In the genomic region with DNA sequence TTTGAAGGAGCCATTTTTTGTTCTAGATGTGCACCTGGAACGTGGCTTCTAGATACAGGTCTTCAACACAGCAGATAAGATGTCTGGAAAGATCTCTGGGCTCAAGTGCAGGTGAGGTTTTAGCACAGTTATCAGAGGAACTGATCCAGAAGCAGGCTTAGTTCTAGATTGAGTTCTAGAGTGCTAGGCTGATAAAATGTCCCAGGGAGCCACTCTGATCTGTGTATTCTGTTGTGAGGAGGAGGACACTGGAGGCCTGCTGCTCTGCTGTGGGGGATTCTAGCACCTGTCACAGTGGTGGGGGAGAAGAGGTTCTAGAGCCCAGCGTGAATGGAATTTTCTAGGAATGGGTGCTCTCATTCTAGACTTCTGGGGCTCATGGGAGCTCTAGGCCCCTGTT, we compare ENCODE assay signal across 34 cellular contexts. TPM values are rescaled to one million over a fixed set of nuclear protein-coding genes. Genes with fewer than 3 reads are reported as not detected.
"Had no signal": no experiment of that assay in that cellular context is flagged by ENCODE, and none has a peak within 500 bp of the region (broad histone marks: within the 10 kb centered on the region; RNA-seq: fewer than 3 reads in every experiment).

No MANE protein-coding gene starts in this region.

- ATAC-seq: effector memory CD8-positive, alpha-beta T cell; esophagus mucosa; gastrocnemius medialis; left cardiac atrium; left lung; lower lobe of right lung; mucosa of descending colon had no signal

- FAIRE-seq: endometrium, islet of Langerhans, keratinocyte had no signal

- DNase-seq: colonic mucosa; cortex of kidney; effector CD8-positive, alpha-beta T cell; effector memory CD8-positive, alpha-beta T cell; endodermal cell; erythroblast; esophagus squamous epithelium; foreskin fibroblast; foreskin melanocyte; gastrocnemius medialis; glutamatergic neuron; head of caudate nucleus; heart right ventricle; hippocampal formation; left cardiac atrium; left lung; left ventricle myocardium superior; lower lobe of right lung; mesenchymal stem cell; mucosa of descending colon; naive B cell had no signal

- H3K9me3 ChIP-seq: colonic mucosa, esophagus squamous epithelium, gastrocnemius medialis, heart right ventricle, left lung, lower lobe of right lung, mucosa of descending colon had no signal

- H3K4me3 ChIP-seq: colonic mucosa, esophagus squamous epithelium, gastrocnemius medialis, heart right ventricle, left lung, lower lobe of right lung, mucosa of descending colon had no signal

- H3K27ac ChIP-seq: colonic mucosa, epithelial cell of prostate, esophagus squamous epithelium, gastrocnemius medialis, heart right ventricle, left lung, lower lobe of right lung had no signal

- H3K36me3 ChIP-seq: colonic mucosa, esophagus squamous epithelium, gastrocnemius medialis, heart right ventricle, left lung, lower lobe of right lung had no signal

- H3K4me1 ChIP-seq: colonic mucosa, gastrocnemius medialis, lower lobe of right lung had no signal

RNA-seq across cellular contexts. Expression of a gene that starts 12.0 kb away (rescaled TPM):
- total RNA-seq: kidney epithelial cell, myocyte had no signal
- polyA plus RNA-seq: keratinocyte had no signal

RNA-seq across cellular contexts. Expression of a gene that starts 30.3 kb away (rescaled TPM):
- total RNA-seq: dermis microvascular lymphatic vessel endothelial cell, esophagus mucosa, esophagus squamous epithelium, gastrocnemius medialis, glomerular endothelial cell, heart right ventricle, left cardiac atrium, left ventricle myocardium superior, lower leg skin, lung microvascular endothelial cell, mesenteric fat pad, myocyte had no signal
- polyA plus RNA-seq: heart right ventricle, keratinocyte had no signal

RNA-seq across cellular contexts. Expression of a gene that starts 53.8 kb away (rescaled TPM):
- total RNA-seq: dermis microvascular lymphatic vessel endothelial cell, glomerular endothelial cell, lung microvascular endothelial cell, mesothelial cell of epicardium, myocyte had no signal
- polyA plus RNA-seq: keratinocyte had no signal
